Comparison of ENCODE assay signal across 8 cellular contexts in genomic region chr9:22813520-22813919, GRCh38.
A peak's percentile ranks its signal among the peaks of the same experiment; 100 is the strongest.
DNase-seq lines count a peak whose midpoint lies in the region; ATAC-seq, FAIRE-seq and TF ChIP-seq lines count a peak whose summit lies in the region.

No MANE protein-coding gene starts in this region.

- no peaks in the 10 kb centered on the region for H3K27me3 Mint-ChIP-seq in activated T-helper 17 cell treated with anti-CD3 and anti-CD28 coated beads, Interleukin-2, amount 50 U/mL, for 72 hours

- FAIRE-seq in HTR-8/SVneo (lab: Jason Lieb, UNC): no peak

- TF ChIP-seq POLR2A in uterus (IDR thresholded peaks at IDR 0.05): no peak

- H3K36me3 ChIP-seq in uterus: no peaks in the 10 kb centered on the region

- H3K4me3 Mint-ChIP-seq in activated T-helper 17 cell treated with anti-CD3 and anti-CD28 coated beads, Interleukin-2, amount 50 U/mL, for 72 hours: no peak overlapping the region

- CTCF ChIA-PET in AG04450 (lab: Charles Lee): interaction anchor here (0.6 to 1.0 kb wide), 2 partner anchors 58 to 179 kb away, joined by 3 read pairs; no protein-coding TSS in a partner anchor

- H3K36me3 Mint-ChIP-seq in activated T-helper 17 cell treated with anti-CD3 and anti-CD28 coated beads, Interleukin-2, amount 50 U/mL, for 72 hours (ENCODE audit: low read depth): no peaks in the 10 kb centered on the region

- ATAC-seq in SK-N-SH treated with all-trans-retinoic acid at 6 μM for 48 hours: peak; percentile 75; the same call in 2 of the 3 replicates
- ATAC-seq in activated T-helper 17 cell treated with anti-CD3 and anti-CD28 coated beads, Interleukin-2, amount 50 U/mL, for 72 hours (replicated peaks): no peak

- peaks cover 10% of the 10 kb centered on the region for H3K9me3 Mint-ChIP-seq in activated T-helper 17 cell treated with anti-CD3 and anti-CD28 coated beads, Interleukin-2, amount 50 U/mL, for 72 hours

- H3K9me3 ChIP-seq in AG04450 (ENCODE audit: control insufficient read depth, insufficient read depth, low read length) (no peaks in the 10 kb centered on the region; the same call in 1 of the 2 replicates), uterus (no peaks in the 10 kb centered on the region)

- no peak overlapping the region for H3K27ac Mint-ChIP-seq in activated T-helper 17 cell treated with anti-CD3 and anti-CD28 coated beads, Interleukin-2, amount 50 U/mL, for 72 hours

- intact Hi-C loops in posterior vena cava (cut with DNase I): no loop called here
- intact Hi-C loops in uterus (cut with DNase I; ENCODE audit: low total_unique reads): no loop called here

- no peaks in the 10 kb centered on the region for H3K27me3 ChIP-seq in AG04450 (ENCODE audit: control insufficient read depth, insufficient read depth, low read length)
- H3K27me3 ChIP-seq in uterus: no peaks in the 10 kb centered on the region

- H3K27ac ChIP-seq in AG04450 (ENCODE audit: low read depth, low read length) (no peak overlapping the region), uterus (no peak overlapping the region)

- no peaks in the 10 kb centered on the region for H3K4me1 ChIP-seq in uterus

- no peak overlapping the region for H3K4me3 ChIP-seq in AG04450 (ENCODE audit: low read depth, low read length)
- no peak overlapping the region for H3K4me3 ChIP-seq in uterus

- TF ChIP-seq CTCF in AG04450 (IDR thresholded peaks at IDR 0.05; ENCODE audit: low read depth, low read length) (peak; percentile 28; the same call in 1 of the 2 replicates), uterus (IDR thresholded peaks at IDR 0.05) (no peak)

- no peaks in the 10 kb centered on the region for H3K4me1 Mint-ChIP-seq in activated T-helper 17 cell treated with anti-CD3 and anti-CD28 coated beads, Interleukin-2, amount 50 U/mL, for 72 hours

- no peak for DNase-seq in AG04450 (ENCODE audit: low read depth, low spot score)
- DNase-seq in HTR-8/SVneo (ENCODE audit: insufficient read length, low spot score): peak; percentile 1
- peak; percentile 4 for DNase-seq in iris pigment epithelial cell (ENCODE audit: low read depth)
- DNase-seq in posterior vena cava (ENCODE audit: low spot score): no peak
- DNase-seq in stimulated activated CD4-positive, alpha-beta T cell treated with anti-CD3 and anti-CD28 coated beads, Interleukin-4, amount 100 ng/mL, for 1 hour: no peak
- DNase-seq in uterus: no peak

- POLR2A ChIA-PET in AG04450 (lab: Yijun Ruan, JAX): no interaction called here

TF ChIP-seq in SK-N-SH treated with all-trans-retinoic acid at 6 μM for 48 hours, 23 proteins besides CTCF, POLR2A, EP300 and RAD21:
- no peak for TF ChIP-seq PPARA (CRISPR knock-in tag; IDR thresholded peaks at IDR 0.05; ENCODE audit: borderline replicate concordance)
- no peak for TF ChIP-seq TSHZ2 (CRISPR knock-in tag; IDR thresholded peaks at IDR 0.05)
- no peak for TF ChIP-seq TOX (CRISPR knock-in tag; IDR thresholded peaks at IDR 0.05; ENCODE audit: borderline replicate concordance)
- no peak for TF ChIP-seq ARNTL (CRISPR knock-in tag; IDR thresholded peaks at IDR 0.05; ENCODE audit: borderline replicate concordance, low read depth)
- TF ChIP-seq CSDC2 (CRISPR knock-in tag; IDR thresholded peaks at IDR 0.05): no peak
- TF ChIP-seq GLIS3 (CRISPR knock-in tag; IDR thresholded peaks at IDR 0.05): no peak
- TF ChIP-seq PATZ1 (CRISPR knock-in tag; IDR thresholded peaks at IDR 0.05; ENCODE audit: borderline replicate concordance): no peak
- no peak for TF ChIP-seq ZC3H10 (CRISPR knock-in tag; IDR thresholded peaks at IDR 0.05)
- no peak for TF ChIP-seq CREB5 (CRISPR knock-in tag; IDR thresholded peaks at IDR 0.05; ENCODE audit: low read depth)
- no peak for TF ChIP-seq SNAI2 (CRISPR knock-in tag; IDR thresholded peaks at IDR 0.05)
- no peak for TF ChIP-seq ZFP3 (CRISPR knock-in tag; IDR thresholded peaks at IDR 0.05)
- TF ChIP-seq ZNF8 (CRISPR knock-in tag; IDR thresholded peaks at IDR 0.05): no peak
- TF ChIP-seq ISL1 (CRISPR knock-in tag; IDR thresholded peaks at IDR 0.05): no peak
- TF ChIP-seq BACH2 (CRISPR knock-in tag; IDR thresholded peaks at IDR 0.05; ENCODE audit: borderline replicate concordance): no peak
- no peak for TF ChIP-seq OSR1 (CRISPR knock-in tag; IDR thresholded peaks at IDR 0.05)

Comparison
In these comparisons a context has a peak if more than half of its experiments do, and no peak if none do; other contexts are left out.
1. DNase-seq: peak in HTR-8/SVneo (single experiment) and iris pigment epithelial cell (single experiment); none in AG04450 (single experiment), posterior vena cava (single experiment), stimulated activated CD4-positive, alpha-beta T cell treated with anti-CD3 and anti-CD28 coated beads, Interleukin-4, amount 100 ng/mL, for 1 hour (single experiment) and uterus (0 of 2).